10 cellular contexts compared by ENCODE assay signal in the genomic region with DNA sequence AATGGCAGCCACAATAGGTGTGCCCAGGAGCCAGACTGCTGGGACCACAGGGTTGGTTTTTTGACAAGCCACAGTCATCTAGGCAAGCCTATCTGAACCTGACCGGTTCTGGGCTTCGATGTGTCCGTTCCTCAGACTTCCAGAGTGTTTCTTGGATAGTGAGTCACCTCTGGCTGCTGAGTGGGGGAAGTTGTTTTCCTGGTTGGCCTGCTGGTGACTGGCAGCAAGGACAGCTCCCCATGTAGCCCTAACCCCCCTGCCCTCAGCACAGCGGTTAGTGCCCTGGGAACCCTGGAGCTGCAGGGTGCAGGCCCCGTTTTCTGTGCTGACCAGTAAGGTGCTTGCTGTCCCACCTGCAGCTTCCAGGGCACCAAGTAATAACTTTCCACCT.
DNase-seq lines count a peak whose midpoint lies in the region; ATAC-seq and TF ChIP-seq lines count a peak whose summit lies in the region.
"Had no signal": no experiment of that assay in that cellular context is flagged by ENCODE, and none has a peak within 500 bp of the region (broad histone marks: within the 10 kb centered on the region; RNA-seq: fewer than 3 reads in every experiment).

No MANE protein-coding gene starts in this region.

- no peak overlapping the region for H2AFZ ChIP-seq in PC-9

- no peak for TF ChIP-seq EP300 in esophagus muscularis mucosa (IDR thresholded peaks at IDR 0.05)

- no peaks in the 10 kb centered on the region for H3K27me3 ChIP-seq in PC-9 (ENCODE audit: insufficient read depth, low read depth)
- no peaks in the 10 kb centered on the region for H3K27me3 ChIP-seq in ectodermal cell (ENCODE audit: control insufficient read depth, insufficient read depth, low read length, poor library complexity, severe bottlenecking)
- H3K27me3 ChIP-seq in esophagus muscularis mucosa, result no peaks in the 10 kb centered on the region

- DNase-seq in Caki2 (ENCODE audit: low read depth) (peak; percentile 32), PC-9 (peak; percentile 66 to 78), myocyte (ENCODE audit: low read depth) (peak; percentile 41), esophagus muscularis mucosa (ENCODE audit: extremely low spot score) (no peak)
- DNase-seq: activated T-cell treated with anti-CD3 and anti-CD28 coated beads, Interleukin-2, amount 50 U/mL, for 24 hours had no signal

- WGBS in ectodermal cell, 2 experiments, result 89 to 90% methylated on average over 5 of the region's 5 CpGs
- WGBS in esophagus muscularis mucosa, result 47% methylated on average over 3 of the region's 5 CpGs

- intact Hi-C loops in PC-9 (cut with micrococcal nuclease; ENCODE audit: unreplicated experiment) (no loop called here), esophagus muscularis mucosa (cut with DNase I) (loop anchor here (10.0 kb wide), 1 partner anchor 164 kb away; the partner anchor contains the start of gene NT5M)

- in situ Hi-C loops in Caki2 (cut with HindIII; ENCODE audit: low pct_unique_long_range_greater_than_20kb, low sequenced_read_pairs), result no loop called here

- CTCF ChIA-PET in PC-9 (lab: Charles Lee), result no interaction called here

- H3K36me3 ChIP-seq in PC-9 (ENCODE audit: low read depth) (peaks cover 46% of the 10 kb centered on the region), ectodermal cell (ENCODE audit: control insufficient read depth, insufficient read depth, low read length) (peaks cover 31% of the 10 kb centered on the region), esophagus muscularis mucosa (peaks cover 56 to 100% (median 96%) of the 10 kb centered on the region in 4 donors)

- H3K4me3 ChIP-seq in PC-9 (no peak overlapping the region), ectodermal cell (ENCODE audit: insufficient read depth, low read depth, low read length) (no peak overlapping the region), esophagus muscularis mucosa (no peak overlapping the region)
- H3K4me3 ChIP-seq: HAP-1 had no signal

- no TSS peak for BruUV-seq in PC-9 (replicated peaks; lab: Mats Ljungman, UMichigan)

- H3K9me3 ChIP-seq in PC-9 (ENCODE audit: insufficient read depth, low read depth) (no peaks in the 10 kb centered on the region), ectodermal cell (ENCODE audit: control insufficient read depth, low read length) (no peaks in the 10 kb centered on the region), esophagus muscularis mucosa (no peaks in the 10 kb centered on the region)
- H3K9me3 ChIP-seq: HAP-1 had no signal

- TF ChIP-seq CTCF in PC-9 (conservative IDR thresholded peaks at IDR 0.05) (no peak), esophagus muscularis mucosa (IDR thresholded peaks at IDR 0.05) (no peak)

- no peak overlapping the region for H3K4me2 ChIP-seq in PC-9

- H3K4me1 ChIP-seq in PC-9 (replicated peaks; ENCODE audit: insufficient read depth) (no peaks in the 10 kb centered on the region), ectodermal cell (ENCODE audit: control insufficient read depth, insufficient read depth, low read length) (no peaks in the 10 kb centered on the region), esophagus muscularis mucosa (peaks cover 9 to 23% (median 19%) of the 10 kb centered on the region in 4 donors)
- H3K4me1 ChIP-seq: HAP-1 had no signal

- no peaks in the 10 kb centered on the region for H3K9me2 ChIP-seq in PC-9 (ENCODE audit: insufficient read depth)

- 0 out of 2 replicates have a peak overlapping the region, but pooled peaks have one; percentile 9 for H3K27ac ChIP-seq in PC-9
- H3K27ac ChIP-seq in ectodermal cell (ENCODE audit: insufficient read depth, low read depth, low read length, poor library complexity, severe bottlenecking), result peak overlapping the region; percentile 16
- H3K27ac ChIP-seq in esophagus muscularis mucosa (replicated peaks in 1 of 4), result no peak overlapping the region

- TF ChIP-seq POLR2A in esophagus muscularis mucosa (IDR thresholded peaks at IDR 0.05; ENCODE audit: low read depth), result no peak

- POLR2A ChIA-PET in PC-9 (lab: Charles Lee; ENCODE audit: unreplicated experiment), result interaction anchor here (0.6 kb wide), 1 partner anchor 138 kb away, joined by 3 read pairs; no protein-coding TSS in a partner anchor

- peaks cover 79% of the 10 kb centered on the region for H3F3A ChIP-seq in PC-9 (ENCODE audit: insufficient read depth, low read depth)

- 0 out of 2 replicates have a peak, but pooled peaks cover 4% of the 10 kb centered on the region for H3K79me2 ChIP-seq in PC-9 (ENCODE audit: low read depth)

- ATAC-seq in GM18909 (IDR thresholded peaks at IDR 0.05; ENCODE audit: poor library complexity, unreplicated experiment), result no peak
- ATAC-seq in GM18867 (IDR thresholded peaks at IDR 0.05; ENCODE audit: unreplicated experiment), result no peak
- ATAC-seq in HG02840 (IDR thresholded peaks at IDR 0.05; ENCODE audit: low FRiP score, unreplicated experiment), result no peak

- H4K20me1 ChIP-seq in PC-9 (ENCODE audit: insufficient read depth), result peaks cover 62% of the 10 kb centered on the region

Comparison
In these comparisons a context has a peak if more than half of its experiments do, and no peak if none do; other contexts are left out.
1. H3K27ac ChIP-seq: peak in PC-9 (single experiment) and ectodermal cell (single experiment); none in esophagus muscularis mucosa (0 of 4).